Comparison of ENCODE assay signal across 29 cellular contexts in the genomic region with DNA sequence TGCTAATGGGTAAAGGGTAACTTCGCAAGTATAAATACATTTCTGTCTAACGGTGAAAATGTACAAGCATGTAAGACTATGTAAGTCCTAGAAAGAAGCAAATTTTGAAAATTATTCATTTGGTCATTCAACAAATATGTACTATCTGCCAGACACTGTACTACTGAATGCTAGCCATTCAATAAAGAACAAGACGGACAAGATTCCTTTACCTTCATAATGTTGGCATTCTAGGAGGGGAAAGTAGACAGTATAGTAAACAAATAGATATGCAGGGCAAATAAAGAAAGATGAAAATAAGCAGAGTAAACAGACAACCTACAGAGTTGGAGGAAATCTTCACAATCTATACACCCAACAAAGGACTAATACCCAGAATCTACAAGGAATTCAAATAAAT.
"Had no signal": no experiment of that assay in that cellular context is flagged by ENCODE, and none has a peak within 500 bp of the region (broad histone marks: within the 10 kb centered on the region; RNA-seq: fewer than 3 reads in every experiment).

No MANE protein-coding gene starts in this region.

- DNase-seq: activated B cell treated with CpG ODN at 0.5 μM for 24 hours; activated CD4-positive, alpha-beta memory T cell treated with anti-CD3 and anti-CD28 coated beads for 36 hours; activated CD4-positive, alpha-beta T cell treated with anti-CD3 and anti-CD28 coated beads for 4 hours; activated CD4-positive, alpha-beta T cell treated with anti-CD3 and anti-CD28 coated beads, Interleukin-2, amount 10 ng/mL, durations not matched to agents 24 days and 14 days; activated CD4-positive, alpha-beta T cell treated with anti-CD3 and anti-CD28 coated beads, Interleukin-2, amount 50 U/mL, for 1 hour; activated CD4-positive, alpha-beta T cell treated with anti-CD3 and anti-CD28 coated beads, Interleukin-2, amount 50 U/mL, for 4 hours; activated CD4-positive, CD25-positive, alpha-beta regulatory T cell treated with anti-CD3 and anti-CD28 coated beads, Interleukin-2, amount 50 U/mL, for 72 hours; activated CD8-positive, alpha-beta memory T cell treated with anti-CD3 and anti-CD28 coated beads, Interleukin-2, amount 50 U/mL, for 4 hours; activated CD8-positive, alpha-beta T cell treated with anti-CD3 and anti-CD28 coated beads for 36 hours; activated effector memory CD4-positive, alpha-beta T cell treated with anti-CD3 and anti-CD28 coated beads, Interleukin-2, amount 50 U/mL, for 16 hours; activated gamma-delta T cell treated with Interleukin-2 at 50 U/mL for 16 hours; activated naive CD4-positive, alpha-beta T cell; activated naive CD4-positive, alpha-beta T cell treated with anti-CD3 and anti-CD28 coated beads for 36 hours; activated naive CD4-positive, alpha-beta T cell treated with anti-CD3 and anti-CD28 coated beads, Interleukin-2, amount 50 U/mL, for 16 hours; activated naive CD8-positive, alpha-beta T cell treated with anti-CD3 and anti-CD28 coated beads for 36 hours; activated T-cell treated with anti-CD3 and anti-CD28 coated beads for 4 hours; activated T-cell treated with anti-CD3 and anti-CD28 coated beads, Interleukin-2, amount 50 U/mL, for 1 hour; activated T-cell treated with anti-CD3 and anti-CD28 coated beads, Interleukin-2, amount 50 U/mL, for 4 hours; activated T-cell treated with anti-CD3 and anti-CD28 coated beads, Interleukin-2, amount 50 U/mL, for 72 hours; adrenal gland; amniotic stem cell; aorta; body of pancreas; brain microvascular endothelial cell; central memory CD4-positive, alpha-beta T cell; T-helper 17 cell; T1000 had no signal

- H3K9me3 ChIP-seq: adrenal gland, body of pancreas, breast epithelium had no signal

- H3K4me1 ChIP-seq: adrenal gland, body of pancreas, breast epithelium had no signal

- H3K4me3 ChIP-seq: adrenal gland, body of pancreas, breast epithelium had no signal

- H3K27ac ChIP-seq: adrenal gland, body of pancreas, brain microvascular endothelial cell, breast epithelium, VCaP had no signal

- H3K36me3 ChIP-seq: adrenal gland, brain microvascular endothelial cell, breast epithelium had no signal

- H3K27me3 ChIP-seq: adrenal gland, body of pancreas, brain microvascular endothelial cell, breast epithelium had no signal
